ENCODE assay signal across 8 cellular contexts in the genomic region with DNA sequence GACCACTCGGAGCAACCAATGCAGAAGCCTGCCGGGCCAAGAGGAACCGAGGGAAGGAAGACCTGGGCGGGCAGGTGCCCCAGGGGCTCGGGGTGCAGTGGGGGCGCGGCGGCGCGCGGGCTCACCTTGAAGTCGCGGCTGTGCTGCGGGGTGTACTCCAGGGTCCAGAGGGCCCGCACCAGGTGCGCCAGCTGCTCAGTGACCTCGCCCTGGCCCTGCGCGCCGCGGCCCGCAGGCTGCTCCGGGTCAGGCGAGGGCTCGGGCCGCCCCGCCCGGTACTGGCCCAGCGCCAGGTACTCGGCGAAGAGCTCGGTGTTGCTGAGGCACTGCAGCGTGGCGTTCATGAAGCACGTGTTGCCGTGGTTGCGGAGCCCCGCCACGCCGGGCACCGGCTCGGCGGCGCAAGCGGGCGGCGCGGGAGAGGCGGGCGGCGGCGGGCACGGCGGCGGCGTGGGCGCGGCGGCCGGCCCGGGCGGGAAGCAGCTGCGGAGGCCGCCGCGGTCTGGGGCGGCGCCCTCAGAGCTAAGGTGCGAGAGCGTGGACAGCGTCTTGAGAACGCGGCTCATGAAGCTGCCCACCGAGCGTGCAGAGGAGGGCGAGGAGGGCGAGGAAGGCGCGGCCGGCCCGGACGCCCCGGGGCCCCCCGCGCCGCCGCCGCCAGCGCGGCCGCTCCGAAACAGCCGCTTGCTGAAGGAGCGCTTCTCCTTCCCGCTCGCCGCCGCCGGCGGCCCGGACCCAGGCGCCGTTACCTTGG. TPM values are rescaled to one million over a fixed set of nuclear protein-coding genes. Genes with fewer than 3 reads are reported as not detected.
A peak's percentile ranks its signal among the peaks of the same experiment; 100 is the strongest.
DNase-seq lines count a peak whose midpoint lies in the region; ATAC-seq and TF ChIP-seq lines count a peak whose summit lies in the region.

No MANE protein-coding gene starts in this region.

- H3K4me1 Mint-ChIP-seq in CD8-positive, alpha-beta memory T cell, result peaks cover 16 to 27% (median 21%) of the 10 kb centered on the region in 3 donors

- H3K27me3 ChIP-seq in CD8-positive, alpha-beta memory T cell (ENCODE audit: insufficient read depth, low read length, poor library complexity, severe bottlenecking), result no peaks in the 10 kb centered on the region
- H3K27me3 ChIP-seq in HL-60 (ENCODE audit: insufficient read depth, poor library complexity, severe bottlenecking) (no peaks in the 10 kb centered on the region), hepatocyte (no peaks in the 10 kb centered on the region)

- no peaks in the 10 kb centered on the region for H3K9me2 ChIP-seq in hepatocyte (replicated peaks; ENCODE audit: insufficient read depth)

- CTCF ChIA-PET in CD8-positive, alpha-beta memory T cell (lab: Charles Lee), result interaction anchor here (0.8 to 1.6 kb wide), 3 partner anchors 16 to 73 kb away, joined by 3 to 6 read pairs (median 3); partner anchors contain the start of gene SCNN1G

- no peak for TF ChIP-seq CTCF in HL-60 (IDR thresholded peaks at IDR 0.05; ENCODE audit: insufficient read depth, low read length)
- TF ChIP-seq CTCF in hepatocyte (IDR thresholded peaks at IDR 0.05; ENCODE audit: poor library complexity), result no peak

- H3K79me2 ChIP-seq in hepatocyte, result peaks cover 41% of the 10 kb centered on the region

- peak; percentile 44 to 73 (median 57) for DNase-seq in CD8-positive, alpha-beta memory T cell
- DNase-seq in HL-60 (ENCODE audit: low read depth in 1 of 2, low spot score in 1 of 2), result peak; percentile 24 to 47
- peak; percentile 28 to 57 (median 41) for DNase-seq in T-helper 1 cell
- DNase-seq in anterior cingulate cortex (lab: John Stamatoyannopoulos, UW), result peak in 36 of 58 donors; percentile 13 to 77 (median 39)
- DNase-seq in hepatocyte (ENCODE audit: low spot score), result peak; percentile 71
- peak; percentile 78 for DNase-seq in sciatic nerve (ENCODE audit: low spot score)
- DNase-seq in NCI-H187 treated with DMSO at 0.1 percent for 48 hours (lab: John Stamatoyannopoulos, UW), result no peak

- peaks cover 6% of the 10 kb centered on the region for H4K20me1 ChIP-seq in hepatocyte (ENCODE audit: insufficient read depth, poor library complexity, severe bottlenecking)

- no peaks in the 10 kb centered on the region for H3K9me3 ChIP-seq in CD8-positive, alpha-beta memory T cell (ENCODE audit: low read length)
- H3K9me3 ChIP-seq in hepatocyte (ENCODE audit: low read depth), result no peaks in the 10 kb centered on the region

- POLR2A ChIA-PET in CD8-positive, alpha-beta memory T cell (lab: Charles Lee), result interaction anchor here (0.5 kb wide), 1 partner anchor 25 kb away, joined by 3 read pairs; no protein-coding TSS in a partner anchor

- intact Hi-C loops in sciatic nerve (cut with DNase I), result no loop called here

- ATAC-seq in GM21360 (IDR thresholded peaks at IDR 0.05; ENCODE audit: unreplicated experiment), result peak; percentile 35
- peak; percentile 54 for ATAC-seq in sciatic nerve

- peak overlapping the region; percentile 100 for H3K4me2 ChIP-seq in hepatocyte

- H3K27ac Mint-ChIP-seq in CD8-positive, alpha-beta memory T cell, result peak overlapping the region in 7 of 8 donors; percentile 45 to 87 (median 72)

- H3K36me3 Mint-ChIP-seq in CD8-positive, alpha-beta memory T cell, result peaks cover 0 to 7% (median 0%) of the 10 kb centered on the region in 3 donors

- peak overlapping the region; percentile 85 to 97 (median 93) for H3K4me3 Mint-ChIP-seq in CD8-positive, alpha-beta memory T cell

- 2% methylated on average over 35 of the region's 103 CpGs for WGBS in hepatocyte (ENCODE audit: low lambda C conversion rate, missing lambda C conversion rate)

- no peaks in the 10 kb centered on the region for H3K9me3 Mint-ChIP-seq in CD8-positive, alpha-beta memory T cell

- H3K27me3 Mint-ChIP-seq in CD8-positive, alpha-beta memory T cell, result peaks cover 0 to 5% of the 10 kb centered on the region in 2 donors

- no peaks in the 10 kb centered on the region for H3K36me3 ChIP-seq in CD8-positive, alpha-beta memory T cell (ENCODE audit: insufficient read depth, low read length)
- H3K36me3 ChIP-seq in hepatocyte (replicated peaks; ENCODE audit: insufficient read depth, low read depth), result no peaks in the 10 kb centered on the region

- H3K4me3 ChIP-seq in CD8-positive, alpha-beta memory T cell (ENCODE audit: low read length), result peak overlapping the region; percentile 66
- H3K4me3 ChIP-seq in HL-60 (replicated peaks; ENCODE audit: insufficient read depth, low read length) (peak overlapping the region; percentile 84), hepatocyte (peak overlapping the region; percentile 72)

- H2AFZ ChIP-seq in hepatocyte, result peak overlapping the region; percentile 83

- peaks cover 9% of the 10 kb centered on the region for H3K4me1 ChIP-seq in CD8-positive, alpha-beta memory T cell (ENCODE audit: insufficient read depth, low read length)
- peaks cover 6% of the 10 kb centered on the region for H3K4me1 ChIP-seq in hepatocyte (ENCODE audit: insufficient read depth)

- no peak overlapping the region for H3K27ac ChIP-seq in CD8-positive, alpha-beta memory T cell (ENCODE audit: low read depth, low read length)
- 0 out of 2 replicates have a peak overlapping the region, but pooled peaks have one; percentile 35 for H3K27ac ChIP-seq in HL-60 (replicated peaks)
- no peak overlapping the region for H3K27ac ChIP-seq in hepatocyte

RNA-seq across cellular contexts. Expression of gene USP31, which starts 0.6 kb away (rescaled TPM):
- total RNA-seq in CD8-positive, alpha-beta memory T cell, result 1 to 10 TPM; 8.2 to 9.7 TPM
- polyA plus RNA-seq in CD8-positive, alpha-beta memory T cell, result 0.87 TPM
- total RNA-seq in hepatocyte (5.7 and 6.4 TPM in 2 replicates), sciatic nerve (11.8 TPM)
- 2.1 and 3.3 TPM in 2 replicates for polyA plus RNA-seq in hepatocyte

RNA-seq across cellular contexts. Expression of gene SCNN1G, which starts 33.9 kb away (rescaled TPM):
- total RNA-seq in CD8-positive, alpha-beta memory T cell, result not detected
- not detected for polyA plus RNA-seq in CD8-positive, alpha-beta memory T cell
- total RNA-seq in hepatocyte (0.08 and 0.23 TPM in 2 replicates), sciatic nerve (not detected)
- 0.23 and 0.69 TPM in 2 replicates for polyA plus RNA-seq in hepatocyte
